ENCODE assay signal across 10 cellular contexts in genomic region chr18:44799422-44800421, GRCh38.
DNase-seq lines count a peak whose midpoint lies in the region; ATAC-seq and TF ChIP-seq lines count a peak whose summit lies in the region.
"Had no signal": no experiment of that assay in that cellular context is flagged by ENCODE, and none has a peak within 500 bp of the region (broad histone marks: within the 10 kb centered on the region; RNA-seq: fewer than 3 reads in every experiment).

No MANE protein-coding gene starts in this region.

- no peak overlapping the region for H3K4me3 ChIP-seq in skeletal muscle tissue (ENCODE audit: low read length in 3 of 3)
- H3K4me3 ChIP-seq: A549 had no signal

- H3K27ac ChIP-seq in skeletal muscle tissue (ENCODE audit: low read depth, low read length), result peak overlapping the region; percentile 6
- H3K27ac ChIP-seq: A549, HL-60 had no signal

- H3K27me3 Mint-ChIP-seq in activated CD4-positive, alpha-beta T cell treated with anti-CD3 and anti-CD28 coated beads, Interleukin-2, amount 10 ng/mL, durations not matched to agents 24 days and 14 days, result no peaks in the 10 kb centered on the region
- H3K27me3 Mint-ChIP-seq in T-helper 1 cell treated with Interleukin-12 subunit alpha and Interleukin-12 subunit beta and Interleukin-4 antibody, amounts not matched to agents 30 μg/mL and 1 μg/mL, for 36 hours (ENCODE audit: low read depth), result peaks cover 15% of the 10 kb centered on the region

- peak overlapping the region; percentile 58 for H3K4me3 Mint-ChIP-seq in activated CD4-positive, alpha-beta T cell treated with anti-CD3 and anti-CD28 coated beads, Interleukin-2, amount 10 ng/mL, durations not matched to agents 24 days and 14 days
- H3K4me3 Mint-ChIP-seq in T-helper 1 cell treated with Interleukin-12 subunit alpha and Interleukin-12 subunit beta and Interleukin-4 antibody, amounts not matched to agents 30 μg/mL and 1 μg/mL, for 36 hours, result peak overlapping the region; percentile 43

- H3K9ac ChIP-seq in skeletal muscle tissue (ENCODE audit: low read depth in 1 of 3, low read length in 3 of 3), result no peak overlapping the region

- in situ Hi-C loops in GM13977 (cut with MboI; ENCODE audit: low pct_unique_long_range_greater_than_20kb, low sequenced_read_pairs, unreplicated experiment), result no loop called here

- intact Hi-C loops in activated CD4-positive, alpha-beta T cell treated with anti-CD3 and anti-CD28 coated beads, Interleukin-2, amount 10 ng/mL, durations not matched to agents 24 days and 14 days (cut with micrococcal nuclease), result loop anchor here (1.0 to 5.0 kb wide), 3 partner anchors 38 to 74 kb away; no protein-coding TSS in a partner anchor

- peaks cover 17% of the 10 kb centered on the region for H3K9me3 Mint-ChIP-seq in activated CD4-positive, alpha-beta T cell treated with anti-CD3 and anti-CD28 coated beads, Interleukin-2, amount 10 ng/mL, durations not matched to agents 24 days and 14 days
- H3K9me3 Mint-ChIP-seq in T-helper 1 cell treated with Interleukin-12 subunit alpha and Interleukin-12 subunit beta and Interleukin-4 antibody, amounts not matched to agents 30 μg/mL and 1 μg/mL, for 36 hours, result peaks cover 13% of the 10 kb centered on the region

- H3K27me3 ChIP-seq in skeletal muscle tissue (ENCODE audit: control insufficient read depth in 3 of 3, insufficient read depth in 3 of 3, low read length in 3 of 3), result no peaks in the 10 kb centered on the region

- peaks cover 59% of the 10 kb centered on the region for H3K4me1 Mint-ChIP-seq in activated CD4-positive, alpha-beta T cell treated with anti-CD3 and anti-CD28 coated beads, Interleukin-2, amount 10 ng/mL, durations not matched to agents 24 days and 14 days
- H3K4me1 Mint-ChIP-seq in T-helper 1 cell treated with Interleukin-12 subunit alpha and Interleukin-12 subunit beta and Interleukin-4 antibody, amounts not matched to agents 30 μg/mL and 1 μg/mL, for 36 hours (ENCODE audit: low read depth), result peaks cover 50% of the 10 kb centered on the region

- H3K27ac Mint-ChIP-seq in activated CD4-positive, alpha-beta T cell treated with anti-CD3 and anti-CD28 coated beads, Interleukin-2, amount 10 ng/mL, durations not matched to agents 24 days and 14 days, result peak overlapping the region; percentile 78
- H3K27ac Mint-ChIP-seq in T-helper 1 cell treated with Interleukin-12 subunit alpha and Interleukin-12 subunit beta and Interleukin-4 antibody, amounts not matched to agents 30 μg/mL and 1 μg/mL, for 36 hours, result peak overlapping the region; percentile 67

- peaks cover 0 to 5% (median 0%) of the 10 kb centered on the region in 3 donors for H3K36me3 ChIP-seq in skeletal muscle tissue (ENCODE audit: control insufficient read depth in 3 of 3, insufficient read depth in 3 of 3, low read length in 3 of 3)

- H3K36me3 Mint-ChIP-seq in activated CD4-positive, alpha-beta T cell treated with anti-CD3 and anti-CD28 coated beads, Interleukin-2, amount 10 ng/mL, durations not matched to agents 24 days and 14 days (ENCODE audit: low read depth), result peaks cover 16% of the 10 kb centered on the region
- peaks cover 41% of the 10 kb centered on the region for H3K36me3 Mint-ChIP-seq in T-helper 1 cell treated with Interleukin-12 subunit alpha and Interleukin-12 subunit beta and Interleukin-4 antibody, amounts not matched to agents 30 μg/mL and 1 μg/mL, for 36 hours (ENCODE audit: low read depth)

- H3K4me1 ChIP-seq in skeletal muscle tissue (ENCODE audit: control insufficient read depth in 3 of 3, insufficient read depth in 3 of 3, low read length in 3 of 3), result peaks cover 50 to 59% (median 51%) of the 10 kb centered on the region in 3 donors
- H3K4me1 ChIP-seq: A549 had no signal

- H3K9me3 ChIP-seq in skeletal muscle tissue (ENCODE audit: control insufficient read depth in 3 of 3, low read length in 3 of 3), result no peaks in the 10 kb centered on the region
- H3K9me3 ChIP-seq: A549 had no signal

- peak; percentile 57 for DNase-seq in activated CD4-positive, alpha-beta T cell treated with anti-CD3 and anti-CD28 coated beads, Interleukin-2, amount 10 ng/mL, durations not matched to agents 24 days and 14 days
- no peak for DNase-seq in activated CD4-positive, alpha-beta T cell treated with anti-CD3 and anti-CD28 coated beads, Interleukin-2, amount 50 U/mL, for 1 hour
- DNase-seq in NCI-H510A (lab: John Stamatoyannopoulos, UW), result no peak
- no peak for DNase-seq in GM13977 (ENCODE audit: low spot score)
- DNase-seq in NCI-H1048 (lab: John Stamatoyannopoulos, UW), result no peak

- no peak for TF ChIP-seq CTCF in GM13977 (IDR thresholded peaks at IDR 0.05; ENCODE audit: extremely low read depth, insufficient read depth, missing control alignments)

- peak; percentile 68 for ATAC-seq in HG02943 (IDR thresholded peaks at IDR 0.05; ENCODE audit: low read depth, unreplicated experiment)
- ATAC-seq: A549 had no signal
